1 cellular context compared by ENCODE assay signal in the genomic region with DNA sequence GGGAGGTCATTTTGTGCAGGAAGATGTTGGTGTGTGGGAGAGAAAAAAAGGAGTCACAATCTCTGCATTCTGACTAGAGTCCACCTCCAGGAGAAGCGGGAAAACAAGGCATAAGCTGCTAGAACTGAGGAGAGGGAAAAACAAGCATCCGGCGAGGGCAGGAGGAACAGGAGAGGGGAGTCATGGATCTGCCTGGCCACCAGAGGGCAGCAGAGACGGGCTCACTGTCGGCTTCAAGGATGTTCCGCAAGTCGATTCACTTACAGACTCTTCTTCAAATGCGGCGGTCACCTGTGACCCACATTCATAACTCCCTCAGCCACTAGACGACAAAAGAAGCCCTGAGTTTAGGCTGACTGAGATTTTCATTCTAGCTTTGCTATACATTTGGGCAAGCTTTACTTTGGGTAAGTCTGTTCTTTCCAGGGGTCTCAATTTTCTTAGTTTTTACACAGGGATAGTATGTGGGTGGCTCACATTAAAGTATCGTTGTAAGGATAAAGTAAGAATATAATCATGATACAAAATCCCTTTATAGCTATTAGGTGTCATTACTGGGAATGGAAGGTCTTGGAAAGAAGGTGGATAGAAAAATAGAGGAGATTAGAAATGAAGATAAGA.
TF ChIP-seq lines count a peak whose summit lies in the region.

No MANE protein-coding gene starts in this region.

TF ChIP-seq in HepG2, 621 proteins besides CTCF, POLR2A, EP300 and RAD21 (continues in another document):
- TF ChIP-seq, protein P1, sequence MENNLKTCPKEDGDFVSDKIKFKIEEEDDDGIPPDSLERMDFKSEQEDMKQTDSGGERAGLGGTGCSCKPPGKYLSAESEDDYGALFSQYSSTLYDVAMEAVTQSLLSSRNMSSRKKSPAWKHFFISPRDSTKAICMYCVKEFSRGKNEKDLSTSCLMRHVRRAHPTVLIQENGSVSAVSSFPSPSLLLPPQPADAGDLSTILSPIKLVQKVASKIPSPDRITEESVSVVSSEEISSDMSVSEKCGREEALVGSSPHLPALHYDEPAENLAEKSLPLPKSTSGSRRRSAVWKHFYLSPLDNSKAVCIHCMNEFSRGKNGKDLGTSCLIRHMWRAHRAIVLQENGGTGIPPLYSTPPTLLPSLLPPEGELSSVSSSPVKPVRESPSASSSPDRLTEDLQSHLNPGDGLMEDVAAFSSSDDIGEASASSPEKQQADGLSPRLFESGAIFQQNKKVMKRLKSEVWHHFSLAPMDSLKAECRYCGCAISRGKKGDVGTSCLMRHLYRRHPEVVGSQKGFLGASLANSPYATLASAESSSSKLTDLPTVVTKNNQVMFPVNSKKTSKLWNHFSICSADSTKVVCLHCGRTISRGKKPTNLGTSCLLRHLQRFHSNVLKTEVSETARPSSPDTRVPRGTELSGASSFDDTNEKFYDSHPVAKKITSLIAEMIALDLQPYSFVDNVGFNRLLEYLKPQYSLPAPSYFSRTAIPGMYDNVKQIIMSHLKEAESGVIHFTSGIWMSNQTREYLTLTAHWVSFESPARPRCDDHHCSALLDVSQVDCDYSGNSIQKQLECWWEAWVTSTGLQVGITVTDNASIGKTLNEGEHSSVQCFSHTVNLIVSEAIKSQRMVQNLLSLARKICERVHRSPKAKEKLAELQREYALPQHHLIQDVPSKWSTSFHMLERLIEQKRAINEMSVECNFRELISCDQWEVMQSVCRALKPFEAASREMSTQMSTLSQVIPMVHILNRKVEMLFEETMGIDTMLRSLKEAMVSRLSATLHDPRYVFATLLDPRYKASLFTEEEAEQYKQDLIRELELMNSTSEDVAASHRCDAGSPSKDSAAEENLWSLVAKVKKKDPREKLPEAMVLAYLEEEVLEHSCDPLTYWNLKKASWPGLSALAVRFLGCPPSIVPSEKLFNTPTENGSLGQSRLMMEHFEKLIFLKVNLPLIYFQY (CRISPR knock-in tag; IDR thresholded peaks at IDR 0.05; ENCODE audit: borderline replicate concordance): peak; percentile 49; the same call in 1 of the 2 replicates
- TF ChIP-seq, protein P2, sequence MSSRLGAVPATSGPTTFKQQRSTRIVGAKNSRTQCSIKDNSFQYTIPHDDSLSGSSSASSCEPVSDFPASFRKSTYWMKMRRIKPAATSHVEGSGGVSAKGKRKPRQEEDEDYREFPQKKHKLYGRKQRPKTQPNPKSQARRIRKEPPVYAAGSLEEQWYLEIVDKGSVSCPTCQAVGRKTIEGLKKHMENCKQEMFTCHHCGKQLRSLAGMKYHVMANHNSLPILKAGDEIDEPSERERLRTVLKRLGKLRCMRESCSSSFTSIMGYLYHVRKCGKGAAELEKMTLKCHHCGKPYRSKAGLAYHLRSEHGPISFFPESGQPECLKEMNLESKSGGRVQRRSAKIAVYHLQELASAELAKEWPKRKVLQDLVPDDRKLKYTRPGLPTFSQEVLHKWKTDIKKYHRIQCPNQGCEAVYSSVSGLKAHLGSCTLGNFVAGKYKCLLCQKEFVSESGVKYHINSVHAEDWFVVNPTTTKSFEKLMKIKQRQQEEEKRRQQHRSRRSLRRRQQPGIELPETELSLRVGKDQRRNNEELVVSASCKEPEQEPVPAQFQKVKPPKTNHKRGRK (CRISPR knock-in tag; IDR thresholded peaks at IDR 0.05): no peak
- TF ChIP-seq, protein P3, sequence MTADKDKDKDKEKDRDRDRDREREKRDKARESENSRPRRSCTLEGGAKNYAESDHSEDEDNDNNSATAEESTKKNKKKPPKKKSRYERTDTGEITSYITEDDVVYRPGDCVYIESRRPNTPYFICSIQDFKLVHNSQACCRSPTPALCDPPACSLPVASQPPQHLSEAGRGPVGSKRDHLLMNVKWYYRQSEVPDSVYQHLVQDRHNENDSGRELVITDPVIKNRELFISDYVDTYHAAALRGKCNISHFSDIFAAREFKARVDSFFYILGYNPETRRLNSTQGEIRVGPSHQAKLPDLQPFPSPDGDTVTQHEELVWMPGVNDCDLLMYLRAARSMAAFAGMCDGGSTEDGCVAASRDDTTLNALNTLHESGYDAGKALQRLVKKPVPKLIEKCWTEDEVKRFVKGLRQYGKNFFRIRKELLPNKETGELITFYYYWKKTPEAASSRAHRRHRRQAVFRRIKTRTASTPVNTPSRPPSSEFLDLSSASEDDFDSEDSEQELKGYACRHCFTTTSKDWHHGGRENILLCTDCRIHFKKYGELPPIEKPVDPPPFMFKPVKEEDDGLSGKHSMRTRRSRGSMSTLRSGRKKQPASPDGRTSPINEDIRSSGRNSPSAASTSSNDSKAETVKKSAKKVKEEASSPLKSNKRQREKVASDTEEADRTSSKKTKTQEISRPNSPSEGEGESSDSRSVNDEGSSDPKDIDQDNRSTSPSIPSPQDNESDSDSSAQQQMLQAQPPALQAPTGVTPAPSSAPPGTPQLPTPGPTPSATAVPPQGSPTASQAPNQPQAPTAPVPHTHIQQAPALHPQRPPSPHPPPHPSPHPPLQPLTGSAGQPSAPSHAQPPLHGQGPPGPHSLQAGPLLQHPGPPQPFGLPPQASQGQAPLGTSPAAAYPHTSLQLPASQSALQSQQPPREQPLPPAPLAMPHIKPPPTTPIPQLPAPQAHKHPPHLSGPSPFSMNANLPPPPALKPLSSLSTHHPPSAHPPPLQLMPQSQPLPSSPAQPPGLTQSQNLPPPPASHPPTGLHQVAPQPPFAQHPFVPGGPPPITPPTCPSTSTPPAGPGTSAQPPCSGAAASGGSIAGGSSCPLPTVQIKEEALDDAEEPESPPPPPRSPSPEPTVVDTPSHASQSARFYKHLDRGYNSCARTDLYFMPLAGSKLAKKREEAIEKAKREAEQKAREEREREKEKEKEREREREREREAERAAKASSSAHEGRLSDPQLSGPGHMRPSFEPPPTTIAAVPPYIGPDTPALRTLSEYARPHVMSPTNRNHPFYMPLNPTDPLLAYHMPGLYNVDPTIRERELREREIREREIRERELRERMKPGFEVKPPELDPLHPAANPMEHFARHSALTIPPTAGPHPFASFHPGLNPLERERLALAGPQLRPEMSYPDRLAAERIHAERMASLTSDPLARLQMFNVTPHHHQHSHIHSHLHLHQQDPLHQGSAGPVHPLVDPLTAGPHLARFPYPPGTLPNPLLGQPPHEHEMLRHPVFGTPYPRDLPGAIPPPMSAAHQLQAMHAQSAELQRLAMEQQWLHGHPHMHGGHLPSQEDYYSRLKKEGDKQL (CRISPR knock-in tag; IDR thresholded peaks at IDR 0.05; ENCODE audit: low read depth): no peak
- TF ChIP-seq KDM2A (CRISPR knock-in tag; IDR thresholded peaks at IDR 0.05; ENCODE audit: borderline replicate concordance, low read depth) (peak; percentile 77; the same call in 1 of the 2 replicates), SMC3 (IDR thresholded peaks at IDR 0.05; ENCODE audit: low read length) (peak; percentile 90), ZMYM2 (CRISPR knock-in tag; IDR thresholded peaks at IDR 0.05) (no peak), ZNF761 (CRISPR knock-in tag; conservative IDR thresholded peaks at IDR 0.05) (no peak), ZNF547 (CRISPR knock-in tag; IDR thresholded peaks at IDR 0.05) (no peak), SMARCC2 (IDR thresholded peaks at IDR 0.05) (no peak), IRX3 (CRISPR knock-in tag; IDR thresholded peaks at IDR 0.05; ENCODE audit: borderline replicate concordance, low read depth) (no peak), ZNF713 (CRISPR knock-in tag; IDR thresholded peaks at IDR 0.05) (no peak), SALL1 (CRISPR knock-in tag; IDR thresholded peaks at IDR 0.05) (0 out of 2 replicates have a peak, but pooled peaks have one; percentile 25), RFX5 (IDR thresholded peaks at IDR 0.05; ENCODE audit: low read depth, low read length) (no peak), RXRB (CRISPR knock-in tag; IDR thresholded peaks at IDR 0.05; ENCODE audit: borderline replicate concordance) (peak; percentile 37; the same call in 1 of the 2 replicates), MIER2 (CRISPR knock-in tag; IDR thresholded peaks at IDR 0.05) (no peak), KLF16 (CRISPR knock-in tag; IDR thresholded peaks at IDR 0.05) (peak in 1 of 2 experiments; percentile 49; a peak in 1 of 4 replicates), ZNF253 (CRISPR knock-in tag; IDR thresholded peaks at IDR 0.05; ENCODE audit: borderline replicate concordance) (no peak), BCL6 (CRISPR knock-in tag; IDR thresholded peaks at IDR 0.05) (no peak)
- TF ChIP-seq, protein P4, sequence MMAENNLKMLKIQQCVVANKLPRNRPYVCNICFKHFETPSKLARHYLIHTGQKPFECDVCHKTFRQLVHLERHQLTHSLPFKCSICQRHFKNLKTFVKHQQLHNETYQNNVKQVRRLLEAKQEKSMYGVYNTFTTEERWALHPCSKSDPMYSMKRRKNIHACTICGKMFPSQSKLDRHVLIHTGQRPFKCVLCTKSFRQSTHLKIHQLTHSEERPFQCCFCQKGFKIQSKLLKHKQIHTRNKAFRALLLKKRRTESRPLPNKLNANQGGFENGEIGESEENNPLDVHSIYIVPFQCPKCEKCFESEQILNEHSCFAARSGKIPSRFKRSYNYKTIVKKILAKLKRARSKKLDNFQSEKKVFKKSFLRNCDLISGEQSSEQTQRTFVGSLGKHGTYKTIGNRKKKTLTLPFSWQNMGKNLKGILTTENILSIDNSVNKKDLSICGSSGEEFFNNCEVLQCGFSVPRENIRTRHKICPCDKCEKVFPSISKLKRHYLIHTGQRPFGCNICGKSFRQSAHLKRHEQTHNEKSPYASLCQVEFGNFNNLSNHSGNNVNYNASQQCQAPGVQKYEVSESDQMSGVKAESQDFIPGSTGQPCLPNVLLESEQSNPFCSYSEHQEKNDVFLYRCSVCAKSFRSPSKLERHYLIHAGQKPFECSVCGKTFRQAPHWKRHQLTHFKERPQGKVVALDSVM (CRISPR knock-in tag; IDR thresholded peaks at IDR 0.05): no peak
- TF ChIP-seq, protein P5, sequence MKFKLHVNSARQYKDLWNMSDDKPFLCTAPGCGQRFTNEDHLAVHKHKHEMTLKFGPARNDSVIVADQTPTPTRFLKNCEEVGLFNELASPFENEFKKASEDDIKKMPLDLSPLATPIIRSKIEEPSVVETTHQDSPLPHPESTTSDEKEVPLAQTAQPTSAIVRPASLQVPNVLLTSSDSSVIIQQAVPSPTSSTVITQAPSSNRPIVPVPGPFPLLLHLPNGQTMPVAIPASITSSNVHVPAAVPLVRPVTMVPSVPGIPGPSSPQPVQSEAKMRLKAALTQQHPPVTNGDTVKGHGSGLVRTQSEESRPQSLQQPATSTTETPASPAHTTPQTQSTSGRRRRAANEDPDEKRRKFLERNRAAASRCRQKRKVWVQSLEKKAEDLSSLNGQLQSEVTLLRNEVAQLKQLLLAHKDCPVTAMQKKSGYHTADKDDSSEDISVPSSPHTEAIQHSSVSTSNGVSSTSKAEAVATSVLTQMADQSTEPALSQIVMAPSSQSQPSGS (CRISPR knock-in tag; IDR thresholded peaks at IDR 0.05): 0 out of 2 replicates have a peak, but pooled peaks have one; percentile 20
- TF ChIP-seq, protein P6, sequence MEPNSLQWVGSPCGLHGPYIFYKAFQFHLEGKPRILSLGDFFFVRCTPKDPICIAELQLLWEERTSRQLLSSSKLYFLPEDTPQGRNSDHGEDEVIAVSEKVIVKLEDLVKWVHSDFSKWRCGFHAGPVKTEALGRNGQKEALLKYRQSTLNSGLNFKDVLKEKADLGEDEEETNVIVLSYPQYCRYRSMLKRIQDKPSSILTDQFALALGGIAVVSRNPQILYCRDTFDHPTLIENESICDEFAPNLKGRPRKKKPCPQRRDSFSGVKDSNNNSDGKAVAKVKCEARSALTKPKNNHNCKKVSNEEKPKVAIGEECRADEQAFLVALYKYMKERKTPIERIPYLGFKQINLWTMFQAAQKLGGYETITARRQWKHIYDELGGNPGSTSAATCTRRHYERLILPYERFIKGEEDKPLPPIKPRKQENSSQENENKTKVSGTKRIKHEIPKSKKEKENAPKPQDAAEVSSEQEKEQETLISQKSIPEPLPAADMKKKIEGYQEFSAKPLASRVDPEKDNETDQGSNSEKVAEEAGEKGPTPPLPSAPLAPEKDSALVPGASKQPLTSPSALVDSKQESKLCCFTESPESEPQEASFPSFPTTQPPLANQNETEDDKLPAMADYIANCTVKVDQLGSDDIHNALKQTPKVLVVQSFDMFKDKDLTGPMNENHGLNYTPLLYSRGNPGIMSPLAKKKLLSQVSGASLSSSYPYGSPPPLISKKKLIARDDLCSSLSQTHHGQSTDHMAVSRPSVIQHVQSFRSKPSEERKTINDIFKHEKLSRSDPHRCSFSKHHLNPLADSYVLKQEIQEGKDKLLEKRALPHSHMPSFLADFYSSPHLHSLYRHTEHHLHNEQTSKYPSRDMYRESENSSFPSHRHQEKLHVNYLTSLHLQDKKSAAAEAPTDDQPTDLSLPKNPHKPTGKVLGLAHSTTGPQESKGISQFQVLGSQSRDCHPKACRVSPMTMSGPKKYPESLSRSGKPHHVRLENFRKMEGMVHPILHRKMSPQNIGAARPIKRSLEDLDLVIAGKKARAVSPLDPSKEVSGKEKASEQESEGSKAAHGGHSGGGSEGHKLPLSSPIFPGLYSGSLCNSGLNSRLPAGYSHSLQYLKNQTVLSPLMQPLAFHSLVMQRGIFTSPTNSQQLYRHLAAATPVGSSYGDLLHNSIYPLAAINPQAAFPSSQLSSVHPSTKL (CRISPR knock-in tag; IDR thresholded peaks at IDR 0.05): 0 out of 2 replicates have a peak, but pooled peaks have one; percentile 17
- TF ChIP-seq, protein P7, sequence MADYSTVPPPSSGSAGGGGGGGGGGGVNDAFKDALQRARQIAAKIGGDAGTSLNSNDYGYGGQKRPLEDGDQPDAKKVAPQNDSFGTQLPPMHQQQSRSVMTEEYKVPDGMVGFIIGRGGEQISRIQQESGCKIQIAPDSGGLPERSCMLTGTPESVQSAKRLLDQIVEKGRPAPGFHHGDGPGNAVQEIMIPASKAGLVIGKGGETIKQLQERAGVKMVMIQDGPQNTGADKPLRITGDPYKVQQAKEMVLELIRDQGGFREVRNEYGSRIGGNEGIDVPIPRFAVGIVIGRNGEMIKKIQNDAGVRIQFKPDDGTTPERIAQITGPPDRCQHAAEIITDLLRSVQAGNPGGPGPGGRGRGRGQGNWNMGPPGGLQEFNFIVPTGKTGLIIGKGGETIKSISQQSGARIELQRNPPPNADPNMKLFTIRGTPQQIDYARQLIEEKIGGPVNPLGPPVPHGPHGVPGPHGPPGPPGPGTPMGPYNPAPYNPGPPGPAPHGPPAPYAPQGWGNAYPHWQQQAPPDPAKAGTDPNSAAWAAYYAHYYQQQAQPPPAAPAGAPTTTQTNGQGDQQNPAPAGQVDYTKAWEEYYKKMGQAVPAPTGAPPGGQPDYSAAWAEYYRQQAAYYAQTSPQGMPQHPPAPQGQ (CRISPR knock-in tag; IDR thresholded peaks at IDR 0.05; ENCODE audit: borderline replicate concordance): no peak
- TF ChIP-seq, protein P8, sequence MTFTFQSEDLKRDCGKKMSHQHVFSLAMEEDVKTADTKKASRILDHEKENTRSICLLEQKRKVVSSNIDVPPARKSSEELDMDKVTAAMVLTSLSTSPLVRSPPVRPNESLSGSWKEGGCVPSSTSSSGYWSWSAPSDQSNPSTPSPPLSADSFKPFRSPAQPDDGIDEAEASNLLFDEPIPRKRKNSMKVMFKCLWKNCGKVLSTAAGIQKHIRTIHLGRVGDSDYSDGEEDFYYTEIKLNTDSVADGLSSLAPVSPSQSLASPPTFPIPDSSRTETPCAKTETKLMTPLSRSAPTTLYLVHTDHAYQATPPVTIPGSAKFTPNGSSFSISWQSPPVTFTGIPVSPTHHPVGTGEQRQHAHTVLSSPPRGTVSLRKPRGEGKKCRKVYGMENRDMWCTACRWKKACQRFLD (CRISPR knock-in tag; IDR thresholded peaks at IDR 0.05; ENCODE audit: borderline replicate concordance): no peak
